11 cellular contexts compared by ENCODE assay signal in genomic region chr10:74113546-74113945, GRCh38. TPM values are rescaled to one million over a fixed set of nuclear protein-coding genes. Genes with fewer than 3 reads are reported as not detected.
A peak's percentile ranks its signal among the peaks of the same experiment; 100 is the strongest.
DNase-seq lines count a peak whose midpoint lies in the region; ATAC-seq, FAIRE-seq and TF ChIP-seq lines count a peak whose summit lies in the region.
"Had no signal": no experiment of that assay in that cellular context is flagged by ENCODE, and none has a peak within 500 bp of the region (broad histone marks: within the 10 kb centered on the region; RNA-seq: fewer than 3 reads in every experiment).

No MANE protein-coding gene starts in this region.

- ATAC-seq in activated T-helper 17 cell treated with anti-CD3 and anti-CD28 coated beads, Interleukin-2, amount 50 U/mL, for 72 hours (replicated peaks), result no peak
- ATAC-seq in pancreas, result peak; percentile 30 to 71 (median 56)
- ATAC-seq in HG03108 (IDR thresholded peaks at IDR 0.05; ENCODE audit: unreplicated experiment), result no peak

- intact Hi-C loops in pancreas (cut with DNase I) (no loop called here), adrenal gland (cut with DNase I) (no loop called here)

- CTCF ChIA-PET in CD8-positive, alpha-beta memory T cell (lab: Charles Lee), result interaction anchor here (0.7 to 1.2 kb wide), 3 partner anchors 19 to 234 kb away, joined by 3 read pairs; no protein-coding TSS in a partner anchor

- WGBS in pancreas, 2 donors, result 43 to 53% methylated on average over 1 of the region's 1 CpG
- WGBS in adrenal gland, 4 donors, result 68 to 88% (median 81%) methylated on average over 1 of the region's 1 CpG

- no peak for TF ChIP-seq POLR2A in adrenal gland (IDR thresholded peaks at IDR 0.05)

- peak overlapping the region in 5 of 8 donors; percentile 7 to 68 (median 8) for H3K27ac Mint-ChIP-seq in CD8-positive, alpha-beta memory T cell
- H3K27ac Mint-ChIP-seq in activated T-helper 17 cell treated with anti-CD3 and anti-CD28 coated beads, Interleukin-2, amount 50 U/mL, for 72 hours, result peak overlapping the region; percentile 75
- H3K27ac Mint-ChIP-seq in mesothelial cell of epicardium, result no peak overlapping the region
- H3K27ac Mint-ChIP-seq: activated naive CD8-positive, alpha-beta T cell treated with anti-CD3 and anti-CD28 coated beads, Interleukin-2, amount 10 ng/mL, durations not matched to agents 7 days and 5 days had no signal

- H3K36me3 ChIP-seq in CD8-positive, alpha-beta memory T cell (ENCODE audit: insufficient read depth, low read length), result peaks cover 56% of the 10 kb centered on the region
- H3K36me3 ChIP-seq in pancreas (peaks cover 0 to 58% (median 13%) of the 10 kb centered on the region in 3 donors), adrenal gland (replicated peaks in 1 of 2) (peaks cover 0 to 89% of the 10 kb centered on the region in 2 donors)

- no peaks in the 10 kb centered on the region for H3K9me3 Mint-ChIP-seq in CD8-positive, alpha-beta memory T cell
- no peaks in the 10 kb centered on the region for H3K9me3 Mint-ChIP-seq in activated T-helper 17 cell treated with anti-CD3 and anti-CD28 coated beads, Interleukin-2, amount 50 U/mL, for 72 hours
- no peaks in the 10 kb centered on the region for H3K9me3 Mint-ChIP-seq in mesothelial cell of epicardium
- H3K9me3 Mint-ChIP-seq: activated naive CD8-positive, alpha-beta T cell treated with anti-CD3 and anti-CD28 coated beads, Interleukin-2, amount 10 ng/mL, durations not matched to agents 7 days and 5 days; H9 had no signal

- no peaks in the 10 kb centered on the region for H3K4me1 ChIP-seq in CD8-positive, alpha-beta memory T cell (ENCODE audit: insufficient read depth, low read length)
- H3K4me1 ChIP-seq in pancreas, result peaks cover 0 to 3% (median 0%) of the 10 kb centered on the region in 3 donors
- peaks cover 0 to 19% of the 10 kb centered on the region in 2 donors for H3K4me1 ChIP-seq in adrenal gland (replicated peaks in 1 of 2)

- H3K9me3 ChIP-seq in CD8-positive, alpha-beta memory T cell (ENCODE audit: low read length), result no peaks in the 10 kb centered on the region
- H3K9me3 ChIP-seq in pancreas, result no peaks in the 10 kb centered on the region
- no peaks in the 10 kb centered on the region for H3K9me3 ChIP-seq in adrenal gland (replicated peaks in 1 of 3)

- FAIRE-seq in pancreas (lab: Jason Lieb, UNC), result no peak

- POLR2A ChIA-PET in CD8-positive, alpha-beta memory T cell (lab: Charles Lee), result no interaction called here

- H3K4me1 Mint-ChIP-seq in CD8-positive, alpha-beta memory T cell, result peaks cover 0 to 7% (median 3%) of the 10 kb centered on the region in 3 donors
- peaks cover 10% of the 10 kb centered on the region for H3K4me1 Mint-ChIP-seq in activated T-helper 17 cell treated with anti-CD3 and anti-CD28 coated beads, Interleukin-2, amount 50 U/mL, for 72 hours
- no peaks in the 10 kb centered on the region for H3K4me1 Mint-ChIP-seq in mesothelial cell of epicardium
- H3K4me1 Mint-ChIP-seq: activated naive CD8-positive, alpha-beta T cell treated with anti-CD3 and anti-CD28 coated beads, Interleukin-2, amount 10 ng/mL, durations not matched to agents 7 days and 5 days; H9 had no signal

- no peak overlapping the region for H3K4me3 ChIP-seq in CD8-positive, alpha-beta memory T cell (ENCODE audit: low read length)
- H3K4me3 ChIP-seq in pancreas (no peak overlapping the region), adrenal gland (no peak overlapping the region)

- peaks cover 0 to 96% (median 36%) of the 10 kb centered on the region in 3 donors for H3K36me3 Mint-ChIP-seq in CD8-positive, alpha-beta memory T cell
- H3K36me3 Mint-ChIP-seq in activated T-helper 17 cell treated with anti-CD3 and anti-CD28 coated beads, Interleukin-2, amount 50 U/mL, for 72 hours (ENCODE audit: low read depth), result peaks cover 99% of the 10 kb centered on the region
- H3K36me3 Mint-ChIP-seq in mesothelial cell of epicardium, result peaks cover 60% of the 10 kb centered on the region

- no peak for DNase-seq in CD8-positive, alpha-beta memory T cell
- peak; percentile 71 for DNase-seq in fibroblast of peridontal ligament (ENCODE audit: extremely low read depth)
- DNase-seq in pancreas, result no peak
- DNase-seq in NCI-H1105 (lab: John Stamatoyannopoulos, UW), result no peak
- no peak for DNase-seq in adrenal gland
- no peak for DNase-seq in mesothelial cell of epicardium (ENCODE audit: low spot score in 2 of 2, unreplicated experiment in 2 of 2)
- DNase-seq: activated naive CD8-positive, alpha-beta T cell treated with anti-CD3 and anti-CD28 coated beads, Interleukin-2, amount 10 ng/mL, durations not matched to agents 7 days and 5 days; H9; kidney glomerular epithelial cell had no signal

- H3K27me3 ChIP-seq in CD8-positive, alpha-beta memory T cell (ENCODE audit: insufficient read depth, low read length, poor library complexity, severe bottlenecking), result no peaks in the 10 kb centered on the region
- H3K27me3 ChIP-seq in pancreas (no peaks in the 10 kb centered on the region), adrenal gland (no peaks in the 10 kb centered on the region)

- H3K27ac ChIP-seq in CD8-positive, alpha-beta memory T cell (ENCODE audit: low read depth, low read length), result no peak overlapping the region
- no peak overlapping the region for H3K27ac ChIP-seq in pancreas
- peak overlapping the region in 1 of 5 donors; percentile 57 for H3K27ac ChIP-seq in adrenal gland

- H3K27me3 Mint-ChIP-seq in CD8-positive, alpha-beta memory T cell, result no peaks in the 10 kb centered on the region
- H3K27me3 Mint-ChIP-seq in activated T-helper 17 cell treated with anti-CD3 and anti-CD28 coated beads, Interleukin-2, amount 50 U/mL, for 72 hours, result no peaks in the 10 kb centered on the region
- H3K27me3 Mint-ChIP-seq in mesothelial cell of epicardium (ENCODE audit: low read depth), result no peaks in the 10 kb centered on the region
- H3K27me3 Mint-ChIP-seq: activated naive CD8-positive, alpha-beta T cell treated with anti-CD3 and anti-CD28 coated beads, Interleukin-2, amount 10 ng/mL, durations not matched to agents 7 days and 5 days had no signal

- TF ChIP-seq CTCF in pancreas (IDR thresholded peaks at IDR 0.05), result no peak
- TF ChIP-seq CTCF in adrenal gland (IDR thresholded peaks at IDR 0.05), result no peak
- no peak for TF ChIP-seq CTCF in mesothelial cell of epicardium (IDR thresholded peaks at IDR 0.05; ENCODE audit: unreplicated experiment)

- no peak overlapping the region for H3K4me3 Mint-ChIP-seq in CD8-positive, alpha-beta memory T cell
- H3K4me3 Mint-ChIP-seq in activated T-helper 17 cell treated with anti-CD3 and anti-CD28 coated beads, Interleukin-2, amount 50 U/mL, for 72 hours, result no peak overlapping the region
- H3K4me3 Mint-ChIP-seq in mesothelial cell of epicardium, result no peak overlapping the region
- H3K4me3 Mint-ChIP-seq: activated naive CD8-positive, alpha-beta T cell treated with anti-CD3 and anti-CD28 coated beads, Interleukin-2, amount 10 ng/mL, durations not matched to agents 7 days and 5 days; H9 had no signal

RNA-seq across cellular contexts. Expression of gene AP3M1, which starts 37.1 kb away (rescaled TPM):
- total RNA-seq in CD8-positive, alpha-beta memory T cell, result 10 to 100 TPM; 59.7 to 62.1 TPM
- polyA plus RNA-seq in CD8-positive, alpha-beta memory T cell, result 34.5 TPM
- 10 to 100 TPM; 32.5 to 55.0 TPM for total RNA-seq in activated T-helper 17 cell treated with anti-CD3 and anti-CD28 coated beads, Interleukin-2, amount 50 U/mL, for 72 hours
- total RNA-seq in pancreas (10 to 100 TPM; 10.3 to 21.2 (median 14.1) TPM), adrenal gland (10 to 100 TPM; 28.1 to 49.7 (median 38.0) TPM), mesothelial cell of epicardium (47.6 to 49.4 TPM (median 48.7 TPM) in 3 replicates)
- polyA plus RNA-seq in pancreas (1 to 10 TPM; 5.1 to 8.7 TPM), adrenal gland (10 to 100 TPM in 1 of 3 donors, 1 to 10 TPM in 2; 6.1 to 79.7 (median 7.7) TPM)

RNA-seq across cellular contexts. Expression of gene ADK, which starts 37.5 kb away (rescaled TPM):
- total RNA-seq in CD8-positive, alpha-beta memory T cell, result 10 to 100 TPM; 64.4 to 65.1 TPM
- 54.1 TPM for polyA plus RNA-seq in CD8-positive, alpha-beta memory T cell
- 10 to 100 TPM; 51.4 to 72.1 TPM for total RNA-seq in activated T-helper 17 cell treated with anti-CD3 and anti-CD28 coated beads, Interleukin-2, amount 50 U/mL, for 72 hours
- total RNA-seq in pancreas (10 to 100 TPM; 10.7 to 17.3 (median 15.2) TPM), adrenal gland (10 to 100 TPM; 18.4 to 29.1 (median 22.2) TPM), mesothelial cell of epicardium (25.0 to 26.2 TPM (median 26.2 TPM) in 3 replicates)
- polyA plus RNA-seq in pancreas (10 to 100 TPM in 1 of 2 donors, 1 to 10 TPM in 1; 6.5 to 11.6 TPM), adrenal gland (10 to 100 TPM in 2 of 3 donors, 1 to 10 TPM in 1; 8.2 to 45.5 (median 13.1) TPM)

Comparison
In these comparisons a context has a peak if more than half of its experiments do, and no peak if none do; other contexts are left out.
1. ATAC-seq: peak in pancreas (4 of 4); none in activated T-helper 17 cell treated with anti-CD3 and anti-CD28 coated beads, Interleukin-2, amount 50 U/mL, for 72 hours (single experiment) and HG03108 (single experiment).